28 cellular contexts compared by ENCODE assay signal in genomic region chr5:85397451-85397850, GRCh38.
"Had no signal": no experiment of that assay in that cellular context is flagged by ENCODE, and none has a peak within 500 bp of the region (broad histone marks: within the 10 kb centered on the region; RNA-seq: fewer than 3 reads in every experiment).

No MANE protein-coding gene starts in this region.

- H3K79me2 ChIP-seq: parathyroid adenoma had no signal

- H3K4me3 ChIP-seq: neural progenitor cell, ovary, psoas muscle, skin epidermis, smooth muscle cell, spleen, stomach, thoracic aorta, thyroid gland, tibial nerve, upper lobe of left lung, vagina had no signal

- H3K27me3 ChIP-seq: neural progenitor cell, ovary, spleen, stomach, thyroid gland, tibial nerve, upper lobe of left lung, vagina had no signal

- ATAC-seq: naive thymus-derived CD8-positive, alpha-beta T cell; psoas muscle; right cardiac atrium; sciatic nerve; stimulated activated memory B cell treated with anti-CD40 and anti-IgM and Interleukin-4, amounts not matched to agents 10 μg/mL and 1 μg/mL and 100 μg/mL, for 72 hours; stimulated activated naive CD8-positive, alpha-beta T cell treated with anti-CD3 and anti-CD28 coated beads, Interleukin-15, Interleukin-2, amounts not matched to agents 100 U/mL and 50 U/mL, for 24 hours had no signal

- DNase-seq: naive thymus-derived CD8-positive, alpha-beta T cell; occipital lobe; ovary; posterior cingulate gyrus; psoas muscle; right cardiac atrium; spleen; stimulated activated CD4-positive, alpha-beta T cell treated with anti-CD3 and anti-CD28 coated beads, Interleukin-12 subunit alpha, Interleukin-12 subunit beta, amount 100 ng/mL, for 4 hours; stimulated activated CD4-positive, alpha-beta T cell treated with anti-CD3 and anti-CD28 coated beads, Interleukin-1b, Interleukin-23, amount 100 ng/mL, for 48 hours; stimulated activated CD4-positive, alpha-beta T cell treated with anti-CD3 and anti-CD28 coated beads, Interleukin-4, amount 100 ng/mL, for 1 hour; stimulated activated CD4-positive, alpha-beta T cell treated with anti-CD3 and anti-CD28 coated beads, Interleukin-4, amount 100 ng/mL, for 4 hours; stimulated activated CD8-positive, alpha-beta memory T cell treated with anti-CD3 and anti-CD28 coated beads, Interleukin-4, amount 100 ng/mL, for 48 hours; stimulated activated naive CD4-positive, alpha-beta T cell; stimulated activated naive CD8-positive, alpha-beta T cell treated with anti-CD3 and anti-CD28 coated beads, Interleukin-15, Interleukin-2, amounts not matched to agents 100 U/mL and 50 U/mL, for 24 hours; stomach; thyroid gland; trophoblast cell; upper lobe of left lung had no signal

- H3K4me1 ChIP-seq: neural progenitor cell, parathyroid adenoma, psoas muscle, spleen, stomach, thyroid gland, tibial nerve, upper lobe of left lung, vagina had no signal

- FAIRE-seq: urothelium cell line had no signal

- H3K27ac ChIP-seq: neural progenitor cell, ovary, parathyroid adenoma, psoas muscle, skin epidermis, spleen, stomach, thoracic aorta, thyroid gland, tibial nerve, upper lobe of left lung, vagina had no signal

- H3K36me3 ChIP-seq: neural progenitor cell, ovary, spleen, stomach, thoracic aorta, thyroid gland, tibial nerve, upper lobe of left lung, vagina had no signal

- H3K9ac ChIP-seq: neural progenitor cell, parathyroid adenoma had no signal

- H2AFZ ChIP-seq: neural progenitor cell, parathyroid adenoma had no signal

- H3K4me2 ChIP-seq: neural progenitor cell, smooth muscle cell had no signal

- H3K9me3 ChIP-seq: ovary, psoas muscle, thoracic aorta, thyroid gland, upper lobe of left lung, vagina had no signal
